23 cellular contexts compared by ENCODE assay signal in the genomic region with DNA sequence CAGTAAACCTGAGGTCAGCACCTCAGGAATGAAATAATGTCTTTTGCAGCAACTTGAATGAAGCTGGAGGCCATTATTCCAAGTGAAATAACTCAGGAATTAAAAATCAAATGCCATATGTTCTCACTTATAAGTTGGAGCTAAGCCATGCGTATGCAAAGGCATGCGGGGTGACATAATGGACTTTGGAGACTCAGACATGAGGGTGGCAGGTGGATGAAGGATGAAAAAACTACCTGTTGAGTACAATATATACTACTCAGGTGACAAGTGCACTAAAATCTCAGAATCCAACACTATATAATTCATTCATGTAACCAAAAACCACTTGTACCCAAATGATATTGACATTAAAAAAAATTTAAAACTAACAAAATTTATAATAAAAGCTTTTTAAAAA.
DNase-seq lines count a peak whose midpoint lies in the region; ATAC-seq and TF ChIP-seq lines count a peak whose summit lies in the region.
"Had no signal": no experiment of that assay in that cellular context is flagged by ENCODE, and none has a peak within 500 bp of the region (broad histone marks: within the 10 kb centered on the region; RNA-seq: fewer than 3 reads in every experiment).

No MANE protein-coding gene starts in this region.

- H3K27me3 Mint-ChIP-seq in stimulated activated naive CD8-positive, alpha-beta T cell treated with anti-CD3 and anti-CD28 coated beads, Interleukin-15, Interleukin-2, amounts not matched to agents 100 ng/mL and 50 ng/mL, for 24 hours = no peaks in the 10 kb centered on the region
- H3K27me3 Mint-ChIP-seq in stimulated activated naive CD8-positive, alpha-beta T cell treated with anti-CD3 and anti-CD28 coated beads, Interleukin-15, amount 100 ng/mL, for 72 hours = no peaks in the 10 kb centered on the region
- no peaks in the 10 kb centered on the region for H3K27me3 Mint-ChIP-seq in mesothelial cell of epicardium (ENCODE audit: low read depth)
- H3K27me3 Mint-ChIP-seq in effector memory CD8-positive, alpha-beta T cell = no peaks in the 10 kb centered on the region
- H3K27me3 Mint-ChIP-seq: activated CD4-positive, alpha-beta memory T cell treated with anti-CD3 and anti-CD28 coated beads for 36 hours had no signal

- peaks cover 40% of the 10 kb centered on the region for H3K36me3 Mint-ChIP-seq in stimulated activated naive CD8-positive, alpha-beta T cell treated with anti-CD3 and anti-CD28 coated beads, Interleukin-15, Interleukin-2, amounts not matched to agents 100 ng/mL and 50 ng/mL, for 24 hours (ENCODE audit: low read depth)
- H3K36me3 Mint-ChIP-seq in mesothelial cell of epicardium = peaks cover 17% of the 10 kb centered on the region
- peaks cover 15% of the 10 kb centered on the region for H3K36me3 Mint-ChIP-seq in effector memory CD8-positive, alpha-beta T cell (ENCODE audit: insufficient read depth)

- H2AK5ac ChIP-seq in trophoblast cell (ENCODE audit: low read length) = no peak overlapping the region

- H4K91ac ChIP-seq in trophoblast cell (ENCODE audit: low read depth, low read length) = no peak overlapping the region

- no peak overlapping the region for H2BK12ac ChIP-seq in trophoblast cell (ENCODE audit: low read length)

- H2AFZ ChIP-seq in trophoblast cell (ENCODE audit: insufficient read depth, low read length, poor library complexity) = no peak overlapping the region

- peaks cover 5% of the 10 kb centered on the region for H3K79me1 ChIP-seq in trophoblast cell (ENCODE audit: low read length)

- no peak overlapping the region for H2BK5ac ChIP-seq in trophoblast cell (ENCODE audit: low read depth, low read length, poor library complexity)

- intact Hi-C loops in vagina (cut with DNase I) = no loop called here

- H3K79me2 ChIP-seq in trophoblast cell (ENCODE audit: control insufficient read depth, insufficient read depth, low read length, poor library complexity) = peaks cover 2% of the 10 kb centered on the region

- peak; percentile 20 for DNase-seq in NCI-H82 (lab: John Stamatoyannopoulos, UW)
- DNase-seq in NCI-H82 treated with DMSO at 0.1 percent for 48 hours (lab: John Stamatoyannopoulos, UW; ENCODE audit: unreplicated experiment) = no peak
- DNase-seq in stimulated activated naive CD8-positive, alpha-beta T cell treated with anti-CD3 and anti-CD28 coated beads, Interleukin-15, amount 100 ng/mL, for 72 hours = no peak
- DNase-seq in mesothelial cell of epicardium (ENCODE audit: low spot score in 2 of 2, unreplicated experiment in 2 of 2) = no peak
- DNase-seq in effector memory CD8-positive, alpha-beta T cell = no peak
- no peak for DNase-seq in vagina (ENCODE audit: extremely low spot score in 2 of 2)
- no peak for DNase-seq in trophoblast cell
- DNase-seq: 8988T; activated CD4-positive, alpha-beta memory T cell treated with anti-CD3 and anti-CD28 coated beads for 36 hours; AML-193; left colon; mesendoderm; MG63; NCI-H1417 treated with DMSO at 0.1 percent for 48 hours; NCI-H2107; NCI-H510A treated with DMSO at 0.1 percent for 48 hours; nucleus accumbens; stimulated activated CD4-positive, alpha-beta T cell treated with anti-CD3 and anti-CD28 coated beads, Interleukin-4, amount 100 ng/mL, for 1 hour; stomach; transverse colon had no signal

- H2BK120ac ChIP-seq in trophoblast cell (ENCODE audit: insufficient read depth, low read length, poor library complexity) = no peak overlapping the region

- no peak overlapping the region for H3K14ac ChIP-seq in trophoblast cell (ENCODE audit: low read length)

- H3K27ac Mint-ChIP-seq in stimulated activated naive CD8-positive, alpha-beta T cell treated with anti-CD3 and anti-CD28 coated beads, Interleukin-15, Interleukin-2, amounts not matched to agents 100 ng/mL and 50 ng/mL, for 24 hours = no peak overlapping the region
- H3K27ac Mint-ChIP-seq in stimulated activated naive CD8-positive, alpha-beta T cell treated with anti-CD3 and anti-CD28 coated beads, Interleukin-15, amount 100 ng/mL, for 72 hours = no peak overlapping the region
- no peak overlapping the region for H3K27ac Mint-ChIP-seq in mesothelial cell of epicardium
- no peak overlapping the region for H3K27ac Mint-ChIP-seq in effector memory CD8-positive, alpha-beta T cell
- H3K27ac Mint-ChIP-seq: activated CD4-positive, alpha-beta memory T cell treated with anti-CD3 and anti-CD28 coated beads for 36 hours had no signal

- H4K8ac ChIP-seq in trophoblast cell (ENCODE audit: low read depth, low read length) = no peak overlapping the region

- H3K4me1 ChIP-seq in vagina (peaks cover 33% of the 10 kb centered on the region), trophoblast cell (ENCODE audit: control insufficient read depth in 1 of 2, insufficient read depth in 2 of 2, low read length in 2 of 2) (peaks cover 5 to 7% of the 10 kb centered on the region in 2 experiments)

- no peak for ATAC-seq in stimulated activated naive CD8-positive, alpha-beta T cell treated with anti-CD3 and anti-CD28 coated beads, Interleukin-15, amount 100 ng/mL, for 72 hours
- no peak for ATAC-seq in effector memory CD8-positive, alpha-beta T cell (replicated peaks)
- ATAC-seq: left colon had no signal

- no peak overlapping the region for H3K4me3 ChIP-seq in vagina
- no peak overlapping the region for H3K4me3 ChIP-seq in trophoblast cell (ENCODE audit: low read depth, low read length)
- H3K4me3 ChIP-seq: MG63, stomach, transverse colon had no signal

- no peaks in the 10 kb centered on the region for H3K36me3 ChIP-seq in vagina
- H3K36me3 ChIP-seq in trophoblast cell (ENCODE audit: control insufficient read depth in 1 of 2, insufficient read depth in 2 of 2, low read length in 2 of 2) = peaks cover 0 to 2% of the 10 kb centered on the region in 2 experiments
- H3K36me3 ChIP-seq: transverse colon had no signal

- no peak overlapping the region for H3K4ac ChIP-seq in trophoblast cell (ENCODE audit: low read depth, low read length)

- WGBS in trophoblast cell (ENCODE audit: extremely low coverage, insufficient coverage, insufficient read length) = no CpG with 5 or more reads among the region's 2 CpGs

- no peak overlapping the region for H4K12ac ChIP-seq in trophoblast cell (ENCODE audit: low read depth, low read length)

- H3K27ac ChIP-seq in vagina (no peak overlapping the region), trophoblast cell (ENCODE audit: low read depth, low read length) (no peak overlapping the region)
- H3K27ac ChIP-seq: coronary artery, RWPE1, stomach, transverse colon had no signal

- H3K9me3 ChIP-seq in vagina = no peaks in the 10 kb centered on the region
- peaks cover 2% of the 10 kb centered on the region for H3K9me3 ChIP-seq in trophoblast cell (ENCODE audit: insufficient read depth, low read depth, low read length)
- H3K9me3 ChIP-seq: stomach, transverse colon had no signal

- peaks cover 37% of the 10 kb centered on the region for H3K4me1 Mint-ChIP-seq in stimulated activated naive CD8-positive, alpha-beta T cell treated with anti-CD3 and anti-CD28 coated beads, Interleukin-15, Interleukin-2, amounts not matched to agents 100 ng/mL and 50 ng/mL, for 24 hours (ENCODE audit: low read depth)
- H3K4me1 Mint-ChIP-seq in stimulated activated naive CD8-positive, alpha-beta T cell treated with anti-CD3 and anti-CD28 coated beads, Interleukin-15, amount 100 ng/mL, for 72 hours = peaks cover 12% of the 10 kb centered on the region
- H3K4me1 Mint-ChIP-seq in mesothelial cell of epicardium = peaks cover 14% of the 10 kb centered on the region
- peaks cover 20 to 32% of the 10 kb centered on the region in 2 donors for H3K4me1 Mint-ChIP-seq in effector memory CD8-positive, alpha-beta T cell (ENCODE audit: low read depth in 2 of 2)

- H3K27me3 ChIP-seq in vagina (no peaks in the 10 kb centered on the region), trophoblast cell (ENCODE audit: insufficient read depth, low read length) (no peaks in the 10 kb centered on the region)
- H3K27me3 ChIP-seq: MG63, stomach, transverse colon had no signal

- H3K23ac ChIP-seq in trophoblast cell (ENCODE audit: low read length) = no peak overlapping the region

- H3K9ac ChIP-seq in trophoblast cell (ENCODE audit: low read length) = no peak overlapping the region

- no peaks in the 10 kb centered on the region for H3K9me3 Mint-ChIP-seq in stimulated activated naive CD8-positive, alpha-beta T cell treated with anti-CD3 and anti-CD28 coated beads, Interleukin-15, Interleukin-2, amounts not matched to agents 100 ng/mL and 50 ng/mL, for 24 hours
- H3K9me3 Mint-ChIP-seq in stimulated activated naive CD8-positive, alpha-beta T cell treated with anti-CD3 and anti-CD28 coated beads, Interleukin-15, amount 100 ng/mL, for 72 hours = no peaks in the 10 kb centered on the region
- H3K9me3 Mint-ChIP-seq in mesothelial cell of epicardium = peaks cover 4% of the 10 kb centered on the region
- no peaks in the 10 kb centered on the region for H3K9me3 Mint-ChIP-seq in effector memory CD8-positive, alpha-beta T cell
- H3K9me3 Mint-ChIP-seq: activated CD4-positive, alpha-beta memory T cell treated with anti-CD3 and anti-CD28 coated beads for 36 hours had no signal

- no peak overlapping the region for H3K4me2 ChIP-seq in trophoblast cell (ENCODE audit: low read length)

- TF ChIP-seq CTCF in mesothelial cell of epicardium (IDR thresholded peaks at IDR 0.05; ENCODE audit: unreplicated experiment) (no peak), vagina (IDR thresholded peaks at IDR 0.05) (no peak)

- no peak overlapping the region for H3K18ac ChIP-seq in trophoblast cell (ENCODE audit: low read length)

- peak overlapping the region; percentile 47 for H3K4me3 Mint-ChIP-seq in stimulated activated naive CD8-positive, alpha-beta T cell treated with anti-CD3 and anti-CD28 coated beads, Interleukin-15, Interleukin-2, amounts not matched to agents 100 ng/mL and 50 ng/mL, for 24 hours
- H3K4me3 Mint-ChIP-seq in stimulated activated naive CD8-positive, alpha-beta T cell treated with anti-CD3 and anti-CD28 coated beads, Interleukin-15, amount 100 ng/mL, for 72 hours = no peak overlapping the region
- peak overlapping the region; percentile 23 for H3K4me3 Mint-ChIP-seq in mesothelial cell of epicardium
- peak overlapping the region in 1 of 2 donors; percentile 82 for H3K4me3 Mint-ChIP-seq in effector memory CD8-positive, alpha-beta T cell
- H3K4me3 Mint-ChIP-seq: activated CD4-positive, alpha-beta memory T cell treated with anti-CD3 and anti-CD28 coated beads for 36 hours had no signal

- no peak for TF ChIP-seq POLR2A in vagina (IDR thresholded peaks at IDR 0.05)

Comparison
In these comparisons a context has a peak if more than half of its experiments do, and no peak if none do; other contexts are left out.
1. H3K4me3 Mint-ChIP-seq: peak in stimulated activated naive CD8-positive, alpha-beta T cell treated with anti-CD3 and anti-CD28 coated beads, Interleukin-15, Interleukin-2, amounts not matched to agents 100 ng/mL and 50 ng/mL, for 24 hours (single experiment) and mesothelial cell of epicardium (single experiment); none in stimulated activated naive CD8-positive, alpha-beta T cell treated with anti-CD3 and anti-CD28 coated beads, Interleukin-15, amount 100 ng/mL, for 72 hours (0 of 2).